In the genomic region with DNA sequence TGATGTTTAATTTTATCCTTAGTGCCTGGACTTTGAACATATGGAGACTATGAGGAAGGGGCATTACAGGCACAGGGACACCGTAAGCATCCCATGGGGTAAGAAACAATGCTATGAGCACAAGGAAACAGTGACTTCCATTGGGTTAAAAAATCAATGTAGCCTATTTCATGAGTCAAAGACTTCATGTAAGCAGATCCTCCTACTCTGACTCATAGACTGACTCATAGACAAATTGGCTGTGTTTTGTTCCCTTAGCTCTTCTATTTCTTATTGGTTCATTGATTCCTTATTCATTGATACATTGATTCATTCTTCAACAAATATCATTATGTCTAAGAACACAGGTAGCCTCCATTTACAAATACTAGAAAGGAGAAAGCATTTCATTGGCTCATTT, we compare ENCODE assay signal across 17 cellular contexts.
DNase-seq lines count a peak whose midpoint lies in the region; ATAC-seq and TF ChIP-seq lines count a peak whose summit lies in the region.
"Had no signal": no experiment of that assay in that cellular context is flagged by ENCODE, and none has a peak within 500 bp of the region (broad histone marks: within the 10 kb centered on the region; RNA-seq: fewer than 3 reads in every experiment).

No MANE protein-coding gene starts in this region.

- intact Hi-C loops in aorta (cut with DNase I): no loop called here
- intact Hi-C loops in colonic mucosa (cut with DNase I): no loop called here

- H3K36me3 ChIP-seq in aorta (ENCODE audit: control insufficient read depth in 1 of 2, insufficient read depth in 2 of 2, low read length in 1 of 2): no peaks in the 10 kb centered on the region
- H3K36me3 ChIP-seq in colonic mucosa: no peaks in the 10 kb centered on the region
- H3K36me3 ChIP-seq: neutrophil, WERI-Rb-1 had no signal

- no peak for TF ChIP-seq CTCF in colonic mucosa (IDR thresholded peaks at IDR 0.05)

- 94 to 96% methylated on average over 1 of the region's 1 CpG for WGBS in aorta, 2 donors

- ATAC-seq in aorta (ENCODE audit: low FRiP score): peak; percentile 62
- ATAC-seq: body of pancreas had no signal

- H3K27me3 ChIP-seq in aorta (ENCODE audit: control insufficient read depth in 1 of 2, insufficient read depth in 2 of 2, low read length in 1 of 2) (no peaks in the 10 kb centered on the region), colonic mucosa (no peaks in the 10 kb centered on the region)
- H3K27me3 ChIP-seq: body of pancreas, neutrophil had no signal

- no peak overlapping the region for H3K4me3 ChIP-seq in aorta (ENCODE audit: low read length in 2 of 2)
- no peak overlapping the region for H3K4me3 ChIP-seq in colonic mucosa
- H3K4me3 ChIP-seq: body of pancreas had no signal

- no peak overlapping the region for H3K27ac ChIP-seq in aorta (ENCODE audit: low read depth in 1 of 2, low read length in 2 of 2)
- H3K27ac ChIP-seq in colonic mucosa: no peak overlapping the region
- H3K27ac ChIP-seq: body of pancreas, neutrophil, WERI-Rb-1 had no signal

- H3K9ac ChIP-seq in colonic mucosa (ENCODE audit: low read depth in 2 of 2, low read length in 2 of 2): no peak overlapping the region

- H3K4me1 ChIP-seq in aorta (ENCODE audit: control insufficient read depth in 1 of 2, insufficient read depth in 2 of 2, low read length in 2 of 2) (peaks cover 0 to 2% of the 10 kb centered on the region in 2 donors), colonic mucosa (no peaks in the 10 kb centered on the region)
- H3K4me1 ChIP-seq: body of pancreas had no signal

- H3K9me3 ChIP-seq in aorta (ENCODE audit: control insufficient read depth, low read length) (no peaks in the 10 kb centered on the region), colonic mucosa (no peaks in the 10 kb centered on the region)
- H3K9me3 ChIP-seq: body of pancreas, neutrophil had no signal

- DNase-seq in HCEC 1CT (peak; percentile 86), amniotic epithelial cell (ENCODE audit: low read depth) (peak; percentile 61), hepatic stellate cell (ENCODE audit: low spot score) (peak; percentile 17), aorta (no peak), colonic mucosa (no peak), OCI-M2 (lab: John Stamatoyannopoulos, UW; ENCODE audit: unreplicated experiment) (no peak), NCI-H187 treated with DMSO at 0.1 percent for 48 hours (lab: John Stamatoyannopoulos, UW) (no peak)
- DNase-seq: body of pancreas; DMS153; foreskin melanocyte; MM.1S; NCI-H446 treated with DMSO at 0.1 percent for 48 hours; SHP77 treated with DMSO at 0.1 percent for 48 hours; stimulated activated CD4-positive, alpha-beta T cell treated with anti-CD3 and anti-CD28 coated beads, Interleukin-1b, Interleukin-23, amount 100 ng/mL, for 48 hours; stimulated activated naive CD4-positive, alpha-beta T cell treated with Interleukin-2 at 50 U/mL for 16 hours; WERI-Rb-1 had no signal

Comparison
In these comparisons a context has a peak if more than half of its experiments do, and no peak if none do; other contexts are left out.
1. DNase-seq: peak in HCEC 1CT (single experiment), amniotic epithelial cell (single experiment) and hepatic stellate cell (single experiment); none in aorta (0 of 2), colonic mucosa (single experiment), OCI-M2 (single experiment) and NCI-H187 treated with DMSO at 0.1 percent for 48 hours (single experiment).